Comparison of ENCODE assay signal across 7 cellular contexts in genomic region chr20:41003933-41004294, GRCh38. TPM values are rescaled to one million over a fixed set of nuclear protein-coding genes. Genes with fewer than 3 reads are reported as not detected.
DNase-seq lines count a peak whose midpoint lies in the region; ATAC-seq and TF ChIP-seq lines count a peak whose summit lies in the region.
"Not testable (repeated sequence)": the region's sequence is repeated elsewhere in the genome, so short reads cannot be mapped to it uniquely, and the experiment has no call there.

No MANE protein-coding gene starts in this region.

- intact Hi-C loops in activated naive CD4-positive, alpha-beta T cell treated with anti-CD3 and anti-CD28 coated beads for 36 hours (cut with micrococcal nuclease) = loop anchor here (1.0 to 5.0 kb wide), 5 partner anchors 14 to 153 kb away; partner anchors contain the start of gene TOP1

- H3K27ac ChIP-seq in HL-60 (replicated peaks) (peak overlapping the region; percentile 81), SK-N-SH (ENCODE audit: low read depth in 2 of 2, low read length in 1 of 2) (peak overlapping the region; percentile 62 to 99; a peak in 3 of 4 replicates), gastroesophageal sphincter (peak overlapping the region in 3 of 4 donors; percentile 59 to 71 (median 65))

- not testable (repeated sequence) for H3K36me3 Mint-ChIP-seq in activated naive CD4-positive, alpha-beta T cell treated with anti-CD3 and anti-CD28 coated beads for 36 hours (ENCODE audit: low read depth); central memory CD8-positive, alpha-beta T cell (ENCODE audit: insufficient read depth); naive thymus-derived CD8-positive, alpha-beta T cell; stimulated activated memory B cell treated with anti-CD40 and anti-IgM and Interleukin-4, amounts not matched to agents 10 μg/mL and 1 μg/mL and 100 μg/mL, for 72 hours

- H3K4me1 ChIP-seq in SK-N-SH (ENCODE audit: control insufficient read depth in 1 of 2, insufficient read depth in 2 of 2, low read depth in 1 of 2, low read length in 1 of 2) (peaks cover 5 to 50% of the 10 kb centered on the region in 2 experiments; a peak in 3 of 4 replicates), gastroesophageal sphincter (peaks cover 0 to 48% (median 8%) of the 10 kb centered on the region in 3 donors)

- H3K27ac Mint-ChIP-seq in activated naive CD4-positive, alpha-beta T cell treated with anti-CD3 and anti-CD28 coated beads for 36 hours = peak overlapping the region; percentile 90
- H3K27ac Mint-ChIP-seq in central memory CD8-positive, alpha-beta T cell (ENCODE audit: low read depth) = peak overlapping the region; percentile 90
- H3K27ac Mint-ChIP-seq in naive thymus-derived CD8-positive, alpha-beta T cell = peak overlapping the region; percentile 36 to 92 (median 88)
- peak overlapping the region; percentile 90 for H3K27ac Mint-ChIP-seq in stimulated activated memory B cell treated with anti-CD40 and anti-IgM and Interleukin-4, amounts not matched to agents 10 μg/mL and 1 μg/mL and 100 μg/mL, for 72 hours

- TF ChIP-seq EP300 in SK-N-SH (IDR thresholded peaks at IDR 0.05; ENCODE audit: borderline replicate concordance in 1 of 2, low read depth in 1 of 2, low read length in 1 of 2); gastroesophageal sphincter (IDR thresholded peaks at IDR 0.05): not testable (repeated sequence)

- not testable (repeated sequence) for H4K20me1 ChIP-seq in SK-N-SH (ENCODE audit: insufficient read depth)

- H3K4me1 Mint-ChIP-seq in activated naive CD4-positive, alpha-beta T cell treated with anti-CD3 and anti-CD28 coated beads for 36 hours (ENCODE audit: low read depth) = peaks cover 25% of the 10 kb centered on the region
- H3K4me1 Mint-ChIP-seq in central memory CD8-positive, alpha-beta T cell = peaks cover 22% of the 10 kb centered on the region
- H3K4me1 Mint-ChIP-seq in naive thymus-derived CD8-positive, alpha-beta T cell = peaks cover 14 to 37% (median 18%) of the 10 kb centered on the region in 4 donors
- H3K4me1 Mint-ChIP-seq in stimulated activated memory B cell treated with anti-CD40 and anti-IgM and Interleukin-4, amounts not matched to agents 10 μg/mL and 1 μg/mL and 100 μg/mL, for 72 hours = peaks cover 25% of the 10 kb centered on the region

- not testable (repeated sequence) for H3K4me3 ChIP-seq in HL-60 (replicated peaks; ENCODE audit: insufficient read depth, low read length); SK-N-SH (ENCODE audit: low read depth in 2 of 2, low read length in 1 of 2); gastroesophageal sphincter

- peak overlapping the region; percentile 74; the same call in 1 of the 2 replicates for H3K9ac ChIP-seq in SK-N-SH

- H3K4me2 ChIP-seq in SK-N-SH = peak overlapping the region; percentile 71

- not testable (repeated sequence) for DNase-seq in HL-60 (ENCODE audit: low read depth in 1 of 2, low spot score in 1 of 2); SK-N-SH; activated naive CD4-positive, alpha-beta T cell treated with anti-CD3 and anti-CD28 coated beads for 36 hours; central memory CD8-positive, alpha-beta T cell (ENCODE audit: low spot score in 2 of 2); naive thymus-derived CD8-positive, alpha-beta T cell

- H2AFZ ChIP-seq in SK-N-SH (ENCODE audit: low read depth) = 0 out of 2 replicates have a peak overlapping the region, but pooled peaks have one; percentile 49

- H3K27me3 Mint-ChIP-seq in activated naive CD4-positive, alpha-beta T cell treated with anti-CD3 and anti-CD28 coated beads for 36 hours (ENCODE audit: low read depth); central memory CD8-positive, alpha-beta T cell; naive thymus-derived CD8-positive, alpha-beta T cell; stimulated activated memory B cell treated with anti-CD40 and anti-IgM and Interleukin-4, amounts not matched to agents 10 μg/mL and 1 μg/mL and 100 μg/mL, for 72 hours: not testable (repeated sequence)

- H3K27me3 ChIP-seq in HL-60 (ENCODE audit: insufficient read depth, poor library complexity, severe bottlenecking); SK-N-SH (ENCODE audit: insufficient read depth); gastroesophageal sphincter: not testable (repeated sequence)

- TF ChIP-seq CTCF in HL-60 (IDR thresholded peaks at IDR 0.05; ENCODE audit: insufficient read depth, low read length); SK-N-SH (IDR thresholded peaks at IDR 0.05); gastroesophageal sphincter (IDR thresholded peaks at IDR 0.05): not testable (repeated sequence)

- TF ChIP-seq POLR2A in gastroesophageal sphincter (IDR thresholded peaks at IDR 0.05) = not testable (repeated sequence)

- H3F3A ChIP-seq in SK-N-SH (replicated peaks; ENCODE audit: insufficient read depth) = peaks cover 33% of the 10 kb centered on the region

- not testable (repeated sequence) for ATAC-seq in central memory CD8-positive, alpha-beta T cell (replicated peaks; ENCODE audit: extremely low read depth, poor library complexity, severe bottlenecking); gastroesophageal sphincter; naive thymus-derived CD8-positive, alpha-beta T cell; stimulated activated memory B cell treated with anti-CD40 and anti-IgM and Interleukin-4, amounts not matched to agents 10 μg/mL and 1 μg/mL and 100 μg/mL, for 72 hours

- not testable (repeated sequence) for H3K79me2 ChIP-seq in SK-N-SH (ENCODE audit: insufficient read depth)

- 69% methylated on average over 6 of the region's 6 CpGs for WGBS in SK-N-SH (ENCODE audit: low lambda C conversion rate)
- 80% methylated on average over 1 of the region's 6 CpGs for WGBS in gastroesophageal sphincter (ENCODE audit: low coverage in 1 of 2), 2 donors

- H3K9me2 ChIP-seq in SK-N-SH = not testable (repeated sequence)

- H3K36me3 ChIP-seq in SK-N-SH (replicated peaks in 1 of 2; ENCODE audit: control insufficient read depth in 1 of 2, insufficient read depth in 2 of 2, low read length in 1 of 2); gastroesophageal sphincter: not testable (repeated sequence)

- H3K9me3 Mint-ChIP-seq in activated naive CD4-positive, alpha-beta T cell treated with anti-CD3 and anti-CD28 coated beads for 36 hours; central memory CD8-positive, alpha-beta T cell; naive thymus-derived CD8-positive, alpha-beta T cell; stimulated activated memory B cell treated with anti-CD40 and anti-IgM and Interleukin-4, amounts not matched to agents 10 μg/mL and 1 μg/mL and 100 μg/mL, for 72 hours: not testable (repeated sequence)

- H3K9me3 ChIP-seq in SK-N-SH, gastroesophageal sphincter: not testable (repeated sequence)

- POLR2A ChIA-PET in SK-N-SH (lab: Yijun Ruan, JAX); naive thymus-derived CD8-positive, alpha-beta T cell (lab: Charles Lee): not testable (repeated sequence)

- CTCF ChIA-PET in SK-N-SH (lab: Yijun Ruan, JAX); activated naive CD4-positive, alpha-beta T cell treated with anti-CD3 and anti-CD28 coated beads for 36 hours (lab: Charles Lee): not testable (repeated sequence)

- peak overlapping the region; percentile 45 for H3K4me3 Mint-ChIP-seq in activated naive CD4-positive, alpha-beta T cell treated with anti-CD3 and anti-CD28 coated beads for 36 hours
- peak overlapping the region; percentile 63 for H3K4me3 Mint-ChIP-seq in central memory CD8-positive, alpha-beta T cell
- H3K4me3 Mint-ChIP-seq in naive thymus-derived CD8-positive, alpha-beta T cell = peak overlapping the region in 7 of 10 donors; percentile 46 to 78 (median 67)
- peak overlapping the region; percentile 15 for H3K4me3 Mint-ChIP-seq in stimulated activated memory B cell treated with anti-CD40 and anti-IgM and Interleukin-4, amounts not matched to agents 10 μg/mL and 1 μg/mL and 100 μg/mL, for 72 hours

- not testable (repeated sequence) for TF ChIP-seq RAD21 in SK-N-SH (IDR thresholded peaks at IDR 0.05; ENCODE audit: low read length)

RNA-seq across cellular contexts. Expression of gene TOP1, which starts 24.7 kb away (rescaled TPM):
- 8.9 and 11.9 TPM in 2 replicates for polyA plus RNA-seq in SK-N-SH (2012; rRNA removed)
- 16.8 and 20.3 TPM in 2 replicates for polyA plus RNA-seq in SK-N-SH (2012; cell fraction: cytosol; rRNA removed)
- 9.4 and 16.9 TPM in 2 replicates for polyA plus RNA-seq in SK-N-SH (2012; cell fraction: nucleus; rRNA removed)
- 10 to 100 TPM; 91.7 to 92.6 TPM for total RNA-seq in activated naive CD4-positive, alpha-beta T cell treated with anti-CD3 and anti-CD28 coated beads for 36 hours
- total RNA-seq in gastroesophageal sphincter = 10 to 100 TPM; 22.0 to 31.6 (median 28.8) TPM
- 10 to 100 TPM; 45.0 to 48.3 TPM for total RNA-seq in naive thymus-derived CD8-positive, alpha-beta T cell
- 10 to 100 TPM in 2 of 3 donors, 1 to 10 TPM in 1; 9.1 to 14.1 (median 10.5) TPM for polyA plus RNA-seq in naive thymus-derived CD8-positive, alpha-beta T cell

Comparison
In these comparisons a context has a peak if more than half of its experiments do, and no peak if none do; other contexts are left out.
1. H3K4me3 Mint-ChIP-seq: peak in every context shown above with its lines; median percentile 67 in naive thymus-derived CD8-positive, alpha-beta T cell; 63 in central memory CD8-positive, alpha-beta T cell; 45 in activated naive CD4-positive, alpha-beta T cell treated with anti-CD3 and anti-CD28 coated beads for 36 hours; 15 in stimulated activated memory B cell treated with anti-CD40 and anti-IgM and Interleukin-4, amounts not matched to agents 10 μg/mL and 1 μg/mL and 100 μg/mL, for 72 hours.